In genomic region chr11:47220401-47220821, GRCh38 we compare ENCODE assay signal across 11 cellular contexts. TPM values are rescaled to one million over a fixed set of nuclear protein-coding genes. Genes with fewer than 3 reads are reported as not detected.
DNase-seq lines count a peak whose midpoint lies in the region; ATAC-seq and TF ChIP-seq lines count a peak whose summit lies in the region.
"Had no signal": no experiment of that assay in that cellular context is flagged by ENCODE, and none has a peak within 500 bp of the region (broad histone marks: within the 10 kb centered on the region; RNA-seq: fewer than 3 reads in every experiment).

No MANE protein-coding gene starts in this region.

- peaks cover 65% of the 10 kb centered on the region for H3K36me3 Mint-ChIP-seq in activated CD4-positive, alpha-beta memory T cell treated with anti-CD3 and anti-CD28 coated beads, Interleukin-2, amount 10 ng/mL, durations not matched to agents 7 days and 5 days (ENCODE audit: low read depth)

- H3K4me1 Mint-ChIP-seq in activated CD4-positive, alpha-beta memory T cell treated with anti-CD3 and anti-CD28 coated beads, Interleukin-2, amount 10 ng/mL, durations not matched to agents 7 days and 5 days = peaks cover 52% of the 10 kb centered on the region

- no peaks in the 10 kb centered on the region for H3K9me3 Mint-ChIP-seq in activated CD4-positive, alpha-beta memory T cell treated with anti-CD3 and anti-CD28 coated beads, Interleukin-2, amount 10 ng/mL, durations not matched to agents 7 days and 5 days

- ATAC-seq in GM18867 (IDR thresholded peaks at IDR 0.05; ENCODE audit: unreplicated experiment) (no peak), GM18858 (IDR thresholded peaks at IDR 0.05; ENCODE audit: unreplicated experiment) (no peak)
- ATAC-seq: left lobe of liver had no signal

- POLR2A ChIA-PET in activated CD4-positive, alpha-beta memory T cell treated with anti-CD3 and anti-CD28 coated beads, Interleukin-2, amount 10 ng/mL, durations not matched to agents 7 days and 5 days (lab: Charles Lee) = interaction anchor here (0.8 to 7.1 kb wide), 5 partner anchors 8 to 50 kb away, joined by 3 to 124 read pairs (median 5); partner anchors contain the start of genes ARFGAP2 and MADD

- H3K27me3 Mint-ChIP-seq in activated CD4-positive, alpha-beta memory T cell treated with anti-CD3 and anti-CD28 coated beads, Interleukin-2, amount 10 ng/mL, durations not matched to agents 7 days and 5 days = no peaks in the 10 kb centered on the region

- H3K4me3 Mint-ChIP-seq in activated CD4-positive, alpha-beta memory T cell treated with anti-CD3 and anti-CD28 coated beads, Interleukin-2, amount 10 ng/mL, durations not matched to agents 7 days and 5 days = no peak overlapping the region

- no peak overlapping the region for H3K4me3 ChIP-seq in fibroblast of villous mesenchyme (ENCODE audit: low read depth, low read length)

- DNase-seq in ELR (ENCODE audit: low read depth) (peak; percentile 84), fibroblast of villous mesenchyme (ENCODE audit: low read depth) (peak; percentile 74), DMS 273 treated with DMSO at 0.1 percent for 48 hours (lab: John Stamatoyannopoulos, UW) (no peak), NCI-H446 treated with DMSO at 0.1 percent for 48 hours (lab: John Stamatoyannopoulos, UW) (no peak)
- no peak for DNase-seq in activated CD4-positive, alpha-beta memory T cell treated with anti-CD3 and anti-CD28 coated beads, Interleukin-2, amount 10 ng/mL, durations not matched to agents 7 days and 5 days
- DNase-seq: activated CD4-positive, alpha-beta T cell treated with anti-CD3 and anti-CD28 coated beads for 48 hours; DMS153 had no signal

- H3K27ac Mint-ChIP-seq in activated CD4-positive, alpha-beta memory T cell treated with anti-CD3 and anti-CD28 coated beads, Interleukin-2, amount 10 ng/mL, durations not matched to agents 7 days and 5 days = peak overlapping the region; percentile 19

- TF ChIP-seq CTCF in 22Rv1 (IDR thresholded peaks at IDR 0.05) (no peak), fibroblast of villous mesenchyme (IDR thresholded peaks at IDR 0.05; ENCODE audit: insufficient read depth, low read depth, low read length) (no peak)

- CTCF ChIA-PET in activated CD4-positive, alpha-beta memory T cell treated with anti-CD3 and anti-CD28 coated beads, Interleukin-2, amount 10 ng/mL, durations not matched to agents 7 days and 5 days (lab: Charles Lee) = no interaction called here

- peak overlapping the region; percentile 27; the same call in 1 of the 2 replicates for H3K27ac ChIP-seq in 22Rv1

RNA-seq across cellular contexts. Expression of gene DDB2, which starts 5.6 kb away (rescaled TPM):
- total RNA-seq in activated CD4-positive, alpha-beta memory T cell treated with anti-CD3 and anti-CD28 coated beads, Interleukin-2, amount 10 ng/mL, durations not matched to agents 7 days and 5 days = 100 to 1,000 TPM; 159 to 163 TPM
- total RNA-seq in fibroblast of villous mesenchyme = 37.7 and 47.1 TPM in 2 replicates

RNA-seq across cellular contexts. Expression of gene ACP2, which starts 28.2 kb away (rescaled TPM):
- 10 to 100 TPM; 26.6 to 27.1 TPM for total RNA-seq in activated CD4-positive, alpha-beta memory T cell treated with anti-CD3 and anti-CD28 coated beads, Interleukin-2, amount 10 ng/mL, durations not matched to agents 7 days and 5 days
- total RNA-seq in fibroblast of villous mesenchyme = 35.4 and 39.0 TPM in 2 replicates

RNA-seq across cellular contexts. Expression of gene PACSIN3, which starts 34.2 kb away (rescaled TPM):
- total RNA-seq in activated CD4-positive, alpha-beta memory T cell treated with anti-CD3 and anti-CD28 coated beads, Interleukin-2, amount 10 ng/mL, durations not matched to agents 7 days and 5 days = 1 to 10 TPM in 1 of 2 experiments, under 1 TPM in 1; 0.91 to 1.2 TPM
- total RNA-seq in fibroblast of villous mesenchyme = 26.7 and 39.3 TPM in 2 replicates

RNA-seq across cellular contexts. Expression of gene NR1H3, which starts 37.4 kb away (rescaled TPM):
- total RNA-seq in activated CD4-positive, alpha-beta memory T cell treated with anti-CD3 and anti-CD28 coated beads, Interleukin-2, amount 10 ng/mL, durations not matched to agents 7 days and 5 days = 10 to 100 TPM; 10.5 to 13.9 TPM
- 16.8 and 39.3 TPM in 2 replicates for total RNA-seq in fibroblast of villous mesenchyme

RNA-seq across cellular contexts. Expression of gene ARFGAP2, which starts 43.7 kb away (rescaled TPM):
- total RNA-seq in activated CD4-positive, alpha-beta memory T cell treated with anti-CD3 and anti-CD28 coated beads, Interleukin-2, amount 10 ng/mL, durations not matched to agents 7 days and 5 days = 10 to 100 TPM; 82.0 to 85.7 TPM
- 101 and 112 TPM in 2 replicates for total RNA-seq in fibroblast of villous mesenchyme

Comparison
In these comparisons a context has a peak if more than half of its experiments do, and no peak if none do; other contexts are left out.
1. DNase-seq: peak in ELR (single experiment) and fibroblast of villous mesenchyme (single experiment); none in activated CD4-positive, alpha-beta memory T cell treated with anti-CD3 and anti-CD28 coated beads, Interleukin-2, amount 10 ng/mL, durations not matched to agents 7 days and 5 days (single experiment), DMS 273 treated with DMSO at 0.1 percent for 48 hours (single experiment) and NCI-H446 treated with DMSO at 0.1 percent for 48 hours (single experiment).
2. RNA of gene PACSIN3, which starts 34.2 kb away (total RNA-seq): 26.7 to 39.3 TPM in fibroblast of villous mesenchyme; 0.91 to 1.2 TPM in activated CD4-positive, alpha-beta memory T cell treated with anti-CD3 and anti-CD28 coated beads, Interleukin-2, amount 10 ng/mL, durations not matched to agents 7 days and 5 days; every median in the first group is over 10 times any median in the second.